Comparison of ENCODE assay signal across 1 cellular context in genomic region chr2:177038772-177039484, GRCh38.
A peak's percentile ranks its signal among the peaks of the same experiment; 100 is the strongest.
TF ChIP-seq lines count a peak whose summit lies in the region.

No MANE protein-coding gene starts in this region.

TF ChIP-seq in HEK293, 187 proteins besides CTCF, POLR2A, EP300 and RAD21 (continued from another document and continues in another):
- no peak for TF ChIP-seq INSM2 (tag by site-specific recombination; IDR thresholded peaks at IDR 0.05)
- no peak for TF ChIP-seq ZNF776 (tag by site-specific recombination; IDR thresholded peaks at IDR 0.05; ENCODE audit: borderline replicate concordance)
- no peak for TF ChIP-seq ZNF133 (tag by site-specific recombination; IDR thresholded peaks at IDR 0.05)
- peak; percentile 73 for TF ChIP-seq PRDM10 (tag by site-specific recombination; IDR thresholded peaks at IDR 0.05)
- TF ChIP-seq ZNF558 (tag by site-specific recombination; IDR thresholded peaks at IDR 0.05): no peak
- TF ChIP-seq ZBTB17 (tag by site-specific recombination; IDR thresholded peaks at IDR 0.05): peak; percentile 59
- peak; percentile 78 for TF ChIP-seq TCF7L2 (IDR thresholded peaks at IDR 0.05; ENCODE audit: borderline replicate concordance, low read depth, low read length)
- TF ChIP-seq ZNF843 (tag by site-specific recombination; IDR thresholded peaks at IDR 0.05): peak; percentile 99
- TF ChIP-seq ZFP69B (tag by site-specific recombination; IDR thresholded peaks at IDR 0.05): no peak
- peak; percentile 80; the same call in 1 of the 2 replicates for TF ChIP-seq OVOL3 (tag by site-specific recombination; IDR thresholded peaks at IDR 0.05)
- no peak for TF ChIP-seq ZNF311 (tag by site-specific recombination; IDR thresholded peaks at IDR 0.05; ENCODE audit: borderline replicate concordance)
- no peak for TF ChIP-seq HOXC10 (CRISPR knock-in tag; IDR thresholded peaks at IDR 0.05)
- TF ChIP-seq SETDB1 (IDR thresholded peaks at IDR 0.05; ENCODE audit: insufficient read length, low read length): no peak
- TF ChIP-seq ZNF416 (tag by site-specific recombination; IDR thresholded peaks at IDR 0.05): no peak
- no peak for TF ChIP-seq ZNF426 (tag by site-specific recombination; IDR thresholded peaks at IDR 0.05)
- no peak for TF ChIP-seq ZNF354C (tag by site-specific recombination; IDR thresholded peaks at IDR 0.05; ENCODE audit: borderline replicate concordance, low read depth)
- TF ChIP-seq ZNF26 (tag by site-specific recombination; IDR thresholded peaks at IDR 0.05): no peak
- no peak for TF ChIP-seq ZNF362 (tag by site-specific recombination; IDR thresholded peaks at IDR 0.05)
- 0 out of 2 replicates have a peak, but pooled peaks have one; percentile 70 for TF ChIP-seq ZNF664 (tag by site-specific recombination; IDR thresholded peaks at IDR 0.05)
- TF ChIP-seq ZNF600 (tag by site-specific recombination; IDR thresholded peaks at IDR 0.05): no peak
- TF ChIP-seq ZNF2 (tag by site-specific recombination; IDR thresholded peaks at IDR 0.05): peak; percentile 46; the same call in 1 of the 2 replicates
- TF ChIP-seq ZNF148 (tag by site-specific recombination; IDR thresholded peaks at IDR 0.05; ENCODE audit: borderline replicate concordance): no peak
- TF ChIP-seq ZNF169 (tag by site-specific recombination; IDR thresholded peaks at IDR 0.05): no peak
- no peak for TF ChIP-seq ZNF624 (tag by site-specific recombination; IDR thresholded peaks at IDR 0.05)
- TF ChIP-seq ZNF621 (tag by site-specific recombination; IDR thresholded peaks at IDR 0.05): no peak
- no peak for TF ChIP-seq PRDM2 (tag by site-specific recombination; IDR thresholded peaks at IDR 0.05; ENCODE audit: borderline replicate concordance)
- TF ChIP-seq FEZF1 (tag by site-specific recombination; IDR thresholded peaks at IDR 0.05): peak; percentile 97
- no peak for TF ChIP-seq ZNF514 (tag by site-specific recombination; IDR thresholded peaks at IDR 0.05)
- TF ChIP-seq TRIM28 (IDR thresholded peaks at IDR 0.05; ENCODE audit: borderline replicate concordance, low read length): peak; percentile 48; the same call in 1 of the 2 replicates
- peak; percentile 47; the same call in 1 of the 2 replicates for TF ChIP-seq SCRT1 (tag by site-specific recombination; IDR thresholded peaks at IDR 0.05; ENCODE audit: borderline replicate concordance)
- no peak for TF ChIP-seq ZNF274 (IDR thresholded peaks at IDR 0.05; ENCODE audit: low read length)
- no peak for TF ChIP-seq ZNF274 (tag by site-specific recombination; IDR thresholded peaks at IDR 0.05; ENCODE audit: borderline replicate concordance)
- 0 out of 2 replicates have a peak, but pooled peaks have one; percentile 28 for TF ChIP-seq ZNF302 (tag by site-specific recombination; IDR thresholded peaks at IDR 0.05; ENCODE audit: low read depth)
- no peak for TF ChIP-seq ZNF121 (tag by site-specific recombination; IDR thresholded peaks at IDR 0.05)
- TF ChIP-seq KLF9 (tag by site-specific recombination; IDR thresholded peaks at IDR 0.05; ENCODE audit: low read depth): peak; percentile 44; the same call in 1 of the 2 replicates
- no peak; the same call in 1 of the 2 replicates for TF ChIP-seq ZNF513 (tag by site-specific recombination; IDR thresholded peaks at IDR 0.05)
- TF ChIP-seq ZBTB1 (tag by site-specific recombination; IDR thresholded peaks at IDR 0.05): no peak
- no peak for TF ChIP-seq ZNF214 (tag by site-specific recombination; IDR thresholded peaks at IDR 0.05; ENCODE audit: borderline replicate concordance)
